8 cellular contexts compared by ENCODE assay signal in the genomic region with DNA sequence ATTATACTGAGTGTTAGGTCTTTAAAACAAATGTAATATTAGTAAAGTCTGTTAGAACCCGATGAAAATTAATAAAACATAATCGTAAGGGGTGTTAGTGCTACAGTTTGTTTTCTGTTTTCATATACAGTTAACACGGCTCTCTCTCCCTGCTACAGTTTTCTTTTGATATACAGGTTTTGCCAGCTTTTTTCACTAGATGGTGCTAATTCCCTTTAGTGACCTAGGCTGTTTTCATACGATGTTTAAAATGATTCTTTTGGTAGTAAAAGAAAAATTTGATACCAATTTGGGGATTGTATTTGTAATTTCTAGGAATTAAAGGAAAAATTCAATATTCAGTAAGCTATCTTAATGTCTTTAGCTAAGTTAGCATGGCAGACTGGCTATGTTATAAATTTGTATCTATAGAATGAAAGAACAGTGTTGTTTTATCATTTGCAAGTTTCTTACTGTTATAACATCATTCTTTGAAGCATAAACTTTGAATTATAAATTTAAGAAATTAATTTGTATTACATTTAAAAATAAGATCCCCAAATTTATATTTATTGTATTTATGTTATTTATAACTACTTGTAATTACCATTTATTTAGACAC. TPM values are rescaled to one million over a fixed set of nuclear protein-coding genes. Genes with fewer than 3 reads are reported as not detected.
A peak's percentile ranks its signal among the peaks of the same experiment; 100 is the strongest.
DNase-seq lines count a peak whose midpoint lies in the region; ATAC-seq and TF ChIP-seq lines count a peak whose summit lies in the region.

No MANE protein-coding gene starts in this region.

- TF ChIP-seq CTCF in AG09309 (IDR thresholded peaks at IDR 0.05; ENCODE audit: control insufficient read depth, insufficient read depth, low read depth, low read length, missing control alignments) (peak; percentile 61), GM13977 (IDR thresholded peaks at IDR 0.05; ENCODE audit: extremely low read depth, insufficient read depth, missing control alignments) (peak; percentile 43), astrocyte of the cerebellum (IDR thresholded peaks at IDR 0.05; ENCODE audit: low read depth, low read length, missing control alignments) (peak; percentile 53)

- no peak for ATAC-seq in HG03469 (IDR thresholded peaks at IDR 0.05; ENCODE audit: unreplicated experiment)

- DNase-seq in AG09309 (ENCODE audit: low read depth) (no peak), GM13977 (ENCODE audit: low spot score) (peak; percentile 54), NCI-H345 (lab: John Stamatoyannopoulos, UW) (peak; percentile 30), astrocyte of the cerebellum (ENCODE audit: low read depth) (peak; percentile 54), iPS-NIHi7 (ENCODE audit: extremely low spot score) (peak; percentile 56), superior temporal gyrus (ENCODE audit: extremely low spot score) (peak; percentile 91), mesenteric fat pad (ENCODE audit: low spot score) (no peak)

- in situ Hi-C loops in GM13977 (cut with MboI; ENCODE audit: low pct_unique_long_range_greater_than_20kb, low sequenced_read_pairs, unreplicated experiment) (no loop called here), astrocyte of the cerebellum (cut with HindIII; ENCODE audit: low sequenced_read_pairs) (no loop called here)

- H3K4me3 ChIP-seq in AG09309 (ENCODE audit: control insufficient read depth, low read depth, low read length) (no peak overlapping the region), astrocyte of the cerebellum (ENCODE audit: low read depth, low read length) (no peak overlapping the region)

RNA-seq across cellular contexts. Expression of a gene that starts 11.5 kb away (rescaled TPM):
- 25.0 TPM for total RNA-seq in mesenteric fat pad

Comparison
In these comparisons a context has a peak if more than half of its experiments do, and no peak if none do; other contexts are left out.
1. DNase-seq: peak in GM13977 (single experiment), NCI-H345 (single experiment), astrocyte of the cerebellum (single experiment), iPS-NIHi7 (single experiment) and superior temporal gyrus (single experiment); none in AG09309 (single experiment) and mesenteric fat pad (single experiment).
2. Peak in every context shown above with its lines, with median percentiles within 50 percentile points of each other: CTCF ChIP-seq.